Comparison of ENCODE assay signal across 19 cellular contexts in genomic region chr10:3220853-3221252, GRCh38. TPM values are rescaled to one million over a fixed set of nuclear protein-coding genes. Genes with fewer than 3 reads are reported as not detected.
DNase-seq lines count a peak whose midpoint lies in the region; ATAC-seq and TF ChIP-seq lines count a peak whose summit lies in the region.
"Had no signal": no experiment of that assay in that cellular context is flagged by ENCODE, and none has a peak within 500 bp of the region (broad histone marks: within the 10 kb centered on the region; RNA-seq: fewer than 3 reads in every experiment).

No MANE protein-coding gene starts in this region.

- no peaks in the 10 kb centered on the region for H3K9me3 Mint-ChIP-seq in HFFc6

- TF ChIP-seq CTCF in AG09309 (IDR thresholded peaks at IDR 0.05; ENCODE audit: control insufficient read depth, insufficient read depth, low read depth, low read length, missing control alignments) (no peak), HFFc6 (IDR thresholded peaks at IDR 0.05) (no peak), foreskin fibroblast (IDR thresholded peaks at IDR 0.05; ENCODE audit: low read depth, low read length) (no peak), lower lobe of right lung (IDR thresholded peaks at IDR 0.05) (no peak)

- H3K27me3 Mint-ChIP-seq in HFFc6 (ENCODE audit: insufficient read depth) (no peaks in the 10 kb centered on the region; the same call in none of the 2 replicates), T-helper 17 cell (no peaks in the 10 kb centered on the region)

- no peak overlapping the region for H3K27ac Mint-ChIP-seq in HFFc6
- peak overlapping the region; percentile 19 for H3K27ac Mint-ChIP-seq in T-helper 17 cell
- H3K27ac Mint-ChIP-seq: T-helper 1 cell treated with Interleukin-12 subunit alpha and Interleukin-12 subunit beta and Interleukin-4 antibody, amounts not matched to agents 30 μg/mL and 1 μg/mL, for 36 hours had no signal

- no peaks in the 10 kb centered on the region for H3K27me3 ChIP-seq in lower lobe of right lung (ENCODE audit: low read depth)
- H3K27me3 ChIP-seq: BE2C had no signal

- H3K4me3 Mint-ChIP-seq in HFFc6 (no peak overlapping the region), T-helper 17 cell (no peak overlapping the region)
- H3K4me3 Mint-ChIP-seq: T-helper 1 cell treated with Interleukin-12 subunit alpha and Interleukin-12 subunit beta and Interleukin-4 antibody, amounts not matched to agents 30 μg/mL and 1 μg/mL, for 36 hours had no signal

- H3K9me3 ChIP-seq in T-helper 17 cell (ENCODE audit: control insufficient read depth, low read length, poor library complexity, severe bottlenecking), result no peaks in the 10 kb centered on the region
- H3K9me3 ChIP-seq in lower lobe of right lung, result no peaks in the 10 kb centered on the region
- H3K9me3 ChIP-seq: BE2C had no signal

- H3K4me3 ChIP-seq in AG09309 (ENCODE audit: control insufficient read depth, low read depth, low read length) (no peak overlapping the region), foreskin fibroblast (ENCODE audit: low read depth in 1 of 2, low read length in 2 of 2) (no peak overlapping the region), lower lobe of right lung (no peak overlapping the region)

- peaks cover 33% of the 10 kb centered on the region for H3K4me1 Mint-ChIP-seq in HFFc6 (ENCODE audit: low read depth)
- H3K4me1 Mint-ChIP-seq in T-helper 17 cell, result no peaks in the 10 kb centered on the region

- DNase-seq in AG09309 (ENCODE audit: low read depth), result peak; percentile 10
- DNase-seq in HFFc6, result peak; percentile 68
- DNase-seq in T-helper 17 cell, result no peak
- DNase-seq in foreskin fibroblast, result peak; percentile 72 to 81
- DNase-seq in NCI-H69 (lab: John Stamatoyannopoulos, UW), result no peak
- no peak for DNase-seq in GM19240 (ENCODE audit: insufficient read length, low spot score)
- DNase-seq in lower lobe of right lung, result no peak
- DNase-seq: activated CD4-positive, CD25-positive, alpha-beta regulatory T cell; activated effector memory CD4-positive, alpha-beta T cell treated with Interleukin-2 at 50 U/mL for 16 hours; anterior cingulate cortex; BE2C; hypothalamus; KBM-7; left colon; stimulated activated CD4-positive, alpha-beta T cell treated with anti-CD3 and anti-CD28 coated beads, Interleukin-4, amount 100 ng/mL, for 24 hours; stimulated activated CD8-positive, alpha-beta memory T cell treated with anti-CD3 and anti-CD28 coated beads, Interleukin-4, amount 100 ng/mL, for 48 hours had no signal

- no peak overlapping the region for H3K27ac ChIP-seq in lower lobe of right lung

- H3K36me3 Mint-ChIP-seq in HFFc6 (ENCODE audit: low read depth) (peaks cover 9% of the 10 kb centered on the region; the same call in 1 of the 2 replicates), T-helper 17 cell (ENCODE audit: low read depth) (no peaks in the 10 kb centered on the region)

- H3K4me1 ChIP-seq in lower lobe of right lung, result no peaks in the 10 kb centered on the region
- H3K4me1 ChIP-seq: BE2C had no signal

- intact Hi-C loops in lower lobe of right lung (cut with DNase I), result no loop called here

- no peak for ATAC-seq in T-helper 17 cell
- ATAC-seq in lower lobe of right lung, result no peak
- no peak for ATAC-seq in HG02642 (IDR thresholded peaks at IDR 0.05; ENCODE audit: poor library complexity, unreplicated experiment)
- ATAC-seq: left colon, Right ventricle myocardium inferior had no signal

- no peaks in the 10 kb centered on the region for H3K36me3 ChIP-seq in lower lobe of right lung
- H3K36me3 ChIP-seq: BE2C had no signal

RNA-seq across cellular contexts. Expression of gene PITRM1, which starts 48.3 kb away (rescaled TPM):
- total RNA-seq in HFFc6 (2021; fragmentation: NEBNext Ultra II Directional; extraction: Animal tissue kit (Norgen Biotek cat#: 25700)), result 100 to 1,000 TPM; 106 to 124 (median 112) TPM
- total RNA-seq in T-helper 17 cell, result 10 to 100 TPM; 61.3 to 79.1 TPM
- 60.2 TPM for total RNA-seq in lower lobe of right lung

Comparison
In these comparisons a context has a peak if more than half of its experiments do, and no peak if none do; other contexts are left out.
1. DNase-seq: peak in AG09309 (single experiment), HFFc6 (single experiment) and foreskin fibroblast (2 of 2); none in T-helper 17 cell (0 of 3), NCI-H69 (single experiment), GM19240 (single experiment) and lower lobe of right lung (single experiment).